Comparison of ENCODE assay signal across 8 cellular contexts in the genomic region with DNA sequence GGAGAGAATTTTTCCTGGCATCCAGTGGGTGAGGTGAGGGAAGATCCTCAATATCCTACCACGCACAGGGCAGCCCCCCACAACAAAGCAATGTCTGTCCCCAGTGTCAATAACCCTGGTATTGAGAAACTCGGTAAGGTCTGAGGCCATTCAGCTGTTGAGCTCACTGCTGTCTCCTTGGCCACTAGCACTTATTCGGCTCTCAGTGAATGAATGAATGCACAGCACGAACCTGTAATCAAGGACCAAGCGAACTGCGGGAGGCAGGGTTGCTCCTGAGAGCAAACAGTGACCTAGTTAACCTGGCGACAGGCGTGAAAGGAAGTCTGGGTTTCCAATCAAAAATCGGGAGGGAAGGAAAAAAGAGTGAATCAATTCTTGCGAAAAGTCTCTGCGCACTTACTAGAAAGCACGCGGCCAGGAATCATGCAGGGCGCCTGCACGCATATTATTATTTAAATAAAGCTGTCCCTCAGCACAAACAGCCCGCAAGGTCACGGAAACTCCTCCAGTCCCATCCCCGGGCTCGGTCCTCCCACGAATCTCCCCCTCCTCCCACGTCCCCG. TPM values are rescaled to one million over a fixed set of nuclear protein-coding genes. Genes with fewer than 3 reads are reported as not detected.
A peak's percentile ranks its signal among the peaks of the same experiment; 100 is the strongest.
DNase-seq lines count a peak whose midpoint lies in the region; ATAC-seq, FAIRE-seq and TF ChIP-seq lines count a peak whose summit lies in the region.

No MANE protein-coding gene starts in this region.

- H3K4me3 ChIP-seq in mononuclear cell (ENCODE audit: low read length) = peak overlapping the region; percentile 71

- peaks cover 27% of the 10 kb centered on the region for H3K4me1 ChIP-seq in mononuclear cell (ENCODE audit: insufficient read depth, low read length)

- TF ChIP-seq CTCF in GM20000 (IDR thresholded peaks at IDR 0.05; ENCODE audit: extremely low read depth, missing control alignments) = no peak

- no peak for ATAC-seq in GM21529 (IDR thresholded peaks at IDR 0.05; ENCODE audit: unreplicated experiment)

- H3K9me3 ChIP-seq in mononuclear cell (ENCODE audit: low read depth, low read length) = no peaks in the 10 kb centered on the region

- H3K27me3 ChIP-seq in mononuclear cell (ENCODE audit: insufficient read depth, low read length) = no peaks in the 10 kb centered on the region

- peak overlapping the region; percentile 100 for H3K27ac ChIP-seq in cingulate gyrus (ENCODE audit: low read depth, low read length)

- no peak for FAIRE-seq in frontal cortex (lab: Jason Lieb, UNC)

- peak; percentile 25 for DNase-seq in AG08396 (ENCODE audit: low spot score)
- peak; percentile 33 for DNase-seq in GM20000 (ENCODE audit: low spot score)
- peak; percentile 90 for DNase-seq in NCI-H69 (lab: John Stamatoyannopoulos, UW)
- DNase-seq in NCI-H2107 (lab: John Stamatoyannopoulos, UW) = no peak
- no peak for DNase-seq in frontal cortex (ENCODE audit: low spot score in 2 of 2)

RNA-seq across cellular contexts. Expression of a gene that starts 0.5 kb away (rescaled TPM):
- total RNA-seq in mononuclear cell (4.5 TPM), frontal cortex (4.1 TPM)

RNA-seq across cellular contexts. Expression of a gene that starts 41.6 kb away (rescaled TPM):
- total RNA-seq in mononuclear cell = not detected
- total RNA-seq in frontal cortex = not detected

Comparison
In these comparisons a context has a peak if more than half of its experiments do, and no peak if none do; other contexts are left out.
1. DNase-seq: peak in AG08396 (single experiment), GM20000 (single experiment) and NCI-H69 (single experiment); none in NCI-H2107 (single experiment) and frontal cortex (0 of 2).